ENCODE assay signal across 33 cellular contexts in the genomic region with DNA sequence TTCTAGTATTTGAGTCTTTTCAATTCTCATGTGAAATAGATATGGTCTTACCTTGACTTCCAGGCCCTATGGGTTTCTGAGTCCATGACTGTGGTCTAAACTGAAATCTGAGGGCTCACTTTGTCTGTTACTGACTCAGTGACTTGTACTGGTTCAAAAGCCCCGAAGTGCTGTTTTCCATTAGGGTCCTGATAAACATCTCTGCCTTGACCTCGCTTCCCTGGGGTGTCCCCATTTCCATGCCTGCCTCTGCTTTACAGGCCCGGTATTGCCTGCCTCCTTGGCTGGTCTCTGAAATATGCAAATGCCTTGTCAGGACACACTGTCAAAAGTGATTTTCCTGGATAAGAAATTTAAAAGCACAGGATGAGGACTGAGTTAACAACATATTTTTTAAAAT.
"Had no signal": no experiment of that assay in that cellular context is flagged by ENCODE, and none has a peak within 500 bp of the region (broad histone marks: within the 10 kb centered on the region; RNA-seq: fewer than 3 reads in every experiment).

No MANE protein-coding gene starts in this region.

- ATAC-seq: activated CD4-positive, alpha-beta T cell treated with anti-CD3 and anti-CD28 coated beads for 36 hours; activated CD8-positive, alpha-beta memory T cell treated with anti-CD3 and anti-CD28 coated beads, Interleukin-2, amount 10 ng/mL, durations not matched to agents 7 days and 5 days; activated CD8-positive, alpha-beta T cell treated with anti-CD3 and anti-CD28 coated beads, Interleukin-2, amount 10 ng/mL, durations not matched to agents 7 days and 5 days; activated naive CD4-positive, alpha-beta T cell treated with anti-CD3 and anti-CD28 coated beads, Interleukin-2, amount 50 U/mL, for 72 hours; esophagus mucosa; T-helper 17 cell had no signal

- DNase-seq: activated B cell treated with CpG ODN at 0.5 μM for 24 hours; activated CD4-positive, alpha-beta memory T cell treated with anti-CD3 and anti-CD28 coated beads for 36 hours; activated CD4-positive, alpha-beta T cell treated with anti-CD3 and anti-CD28 coated beads for 36 hours; activated CD4-positive, alpha-beta T cell treated with anti-CD3 and anti-CD28 coated beads, Interleukin-2, amount 10 ng/mL, durations not matched to agents 24 days and 14 days; activated CD4-positive, CD25-positive, alpha-beta regulatory T cell treated with anti-CD3 and anti-CD28 coated beads, Interleukin-2, amount 50 U/mL, for 72 hours; activated CD8-positive, alpha-beta memory T cell treated with anti-CD3 and anti-CD28 coated beads, Interleukin-2, amount 10 ng/mL, durations not matched to agents 7 days and 5 days; activated CD8-positive, alpha-beta memory T cell treated with anti-CD3 and anti-CD28 coated beads, Interleukin-2, amount 50 U/mL, for 4 hours; activated CD8-positive, alpha-beta T cell treated with anti-CD3 and anti-CD28 coated beads, Interleukin-2, amount 10 ng/mL, durations not matched to agents 7 days and 5 days; activated gamma-delta T cell; activated naive CD4-positive, alpha-beta T cell; activated naive CD4-positive, alpha-beta T cell treated with anti-CD3 and anti-CD28 coated beads, Interleukin-2, amount 10 ng/mL, durations not matched to agents 7 days and 5 days; activated naive CD8-positive, alpha-beta T cell treated with anti-CD3 and anti-CD28 coated beads, Interleukin-2, amount 10 ng/mL, durations not matched to agents 7 days and 5 days; activated T-cell treated with anti-CD3 and anti-CD28 coated beads, Interleukin-2, amount 50 U/mL, for 1 hour; activated T-cell treated with anti-CD3 and anti-CD28 coated beads, Interleukin-2, amount 50 U/mL, for 48 hours; anterior cingulate cortex; brain microvascular endothelial cell; dorsolateral prefrontal cortex; effector memory CD4-positive, alpha-beta T cell; endodermal cell; foreskin fibroblast; head of caudate nucleus; T-helper 1 cell; T-helper 17 cell; T1000; WERI-Rb-1 had no signal

- H3K9me3 Mint-ChIP-seq: activated CD4-positive, alpha-beta memory T cell treated with anti-CD3 and anti-CD28 coated beads for 36 hours; activated CD4-positive, alpha-beta T cell treated with anti-CD3 and anti-CD28 coated beads, Interleukin-2, amount 10 ng/mL, durations not matched to agents 24 days and 14 days; activated T-helper 2 cell treated with anti-CD3 and anti-CD28 coated beads, Interferon-gamma antibody, Interleukin-2, Interleukin-4, amounts not matched to agents 10 μg/mL and 5 μg/mL and 100 μg/mL, durations not matched to agents 14 hours and 24 hours and 36 hours; dendritic cell treated with granulocyte-macrophage colony-stimulating factor and Interleukin-4, amounts not matched to agents 40 ng/mL and 50 ng/mL, for 4 days; endodermal cell; T-helper 2 cell treated with Interferon-gamma antibody and Interleukin-4, amounts not matched to agents 5 μg/mL and 100 μg/mL, for 36 hours had no signal

- H3K27me3 ChIP-seq: brain microvascular endothelial cell, dorsolateral prefrontal cortex had no signal

- H3K36me3 Mint-ChIP-seq: activated CD4-positive, alpha-beta memory T cell treated with anti-CD3 and anti-CD28 coated beads for 36 hours; activated CD8-positive, alpha-beta memory T cell treated with anti-CD3 and anti-CD28 coated beads, Interleukin-2, amount 10 ng/mL, durations not matched to agents 7 days and 5 days; activated naive CD4-positive, alpha-beta T cell treated with anti-CD3 and anti-CD28 coated beads, Interleukin-2, amount 10 ng/mL, durations not matched to agents 7 days and 5 days; activated naive CD8-positive, alpha-beta T cell treated with anti-CD3 and anti-CD28 coated beads, Interleukin-2, amount 10 ng/mL, durations not matched to agents 7 days and 5 days had no signal

- H3K4me1 Mint-ChIP-seq: activated B cell treated with CpG ODN at 0.5 μM for 24 hours; activated CD4-positive, alpha-beta T cell treated with anti-CD3 and anti-CD28 coated beads for 36 hours; activated CD4-positive, alpha-beta T cell treated with anti-CD3 and anti-CD28 coated beads, Interleukin-2, amount 10 ng/mL, durations not matched to agents 24 days and 14 days; activated CD8-positive, alpha-beta memory T cell treated with anti-CD3 and anti-CD28 coated beads, Interleukin-2, amount 10 ng/mL, durations not matched to agents 7 days and 5 days; activated naive CD4-positive, alpha-beta T cell treated with anti-CD3 and anti-CD28 coated beads, Interleukin-2, amount 10 ng/mL, durations not matched to agents 7 days and 5 days; activated naive CD8-positive, alpha-beta T cell treated with anti-CD3 and anti-CD28 coated beads, Interleukin-2, amount 10 ng/mL, durations not matched to agents 7 days and 5 days; central memory CD8-positive, alpha-beta T cell; endodermal cell; T-helper 17 cell had no signal

- H3K27me3 Mint-ChIP-seq: activated B cell treated with CpG ODN at 0.5 μM for 24 hours; activated CD4-positive, alpha-beta memory T cell treated with anti-CD3 and anti-CD28 coated beads for 36 hours; activated CD4-positive, alpha-beta T cell treated with anti-CD3 and anti-CD28 coated beads for 36 hours; activated CD4-positive, alpha-beta T cell treated with anti-CD3 and anti-CD28 coated beads, Interleukin-2, amount 10 ng/mL, durations not matched to agents 24 days and 14 days; activated CD8-positive, alpha-beta memory T cell treated with anti-CD3 and anti-CD28 coated beads, Interleukin-2, amount 10 ng/mL, durations not matched to agents 7 days and 5 days; activated naive CD4-positive, alpha-beta T cell treated with anti-CD3 and anti-CD28 coated beads, Interleukin-2, amount 10 ng/mL, durations not matched to agents 7 days and 5 days; activated naive CD8-positive, alpha-beta T cell treated with anti-CD3 and anti-CD28 coated beads, Interleukin-2, amount 10 ng/mL, durations not matched to agents 7 days and 5 days; central memory CD8-positive, alpha-beta T cell; dendritic cell treated with granulocyte-macrophage colony-stimulating factor and Interleukin-4, amounts not matched to agents 40 ng/mL and 50 ng/mL, for 4 days; T-helper 17 cell had no signal

- H3K36me3 ChIP-seq: brain microvascular endothelial cell, WERI-Rb-1 had no signal

- H3K4me3 ChIP-seq: coronary artery, dorsolateral prefrontal cortex had no signal

- H3K27ac ChIP-seq: brain microvascular endothelial cell, coronary artery, dorsolateral prefrontal cortex, WERI-Rb-1 had no signal

- H3K27ac Mint-ChIP-seq: activated B cell treated with CpG ODN at 0.5 μM for 24 hours; activated CD4-positive, alpha-beta memory T cell treated with anti-CD3 and anti-CD28 coated beads for 36 hours; activated CD4-positive, alpha-beta T cell treated with anti-CD3 and anti-CD28 coated beads for 36 hours; activated CD4-positive, alpha-beta T cell treated with anti-CD3 and anti-CD28 coated beads, Interleukin-2, amount 10 ng/mL, durations not matched to agents 24 days and 14 days; activated CD8-positive, alpha-beta memory T cell treated with anti-CD3 and anti-CD28 coated beads, Interleukin-2, amount 10 ng/mL, durations not matched to agents 7 days and 5 days; activated CD8-positive, alpha-beta T cell treated with anti-CD3 and anti-CD28 coated beads, Interleukin-2, amount 10 ng/mL, durations not matched to agents 7 days and 5 days; activated naive CD4-positive, alpha-beta T cell treated with anti-CD3 and anti-CD28 coated beads, Interleukin-2, amount 10 ng/mL, durations not matched to agents 7 days and 5 days; activated naive CD4-positive, alpha-beta T cell treated with anti-CD3 and anti-CD28 coated beads, Interleukin-2, amount 50 U/mL, for 72 hours; activated naive CD8-positive, alpha-beta T cell treated with anti-CD3 and anti-CD28 coated beads, Interleukin-2, amount 10 ng/mL, durations not matched to agents 7 days and 5 days; activated T-helper 1 cell treated with anti-CD3 and anti-CD28 coated beads, Interleukin-12 subunit alpha, Interleukin-12 subunit beta, Interleukin-2, Interleukin-4 antibody, amounts not matched to agents 30 ng/mL and 10 ng/mL and 1 ng/mL, durations not matched to agents 14 hours and 24 hours and 36 hours; activated T-helper 2 cell treated with anti-CD3 and anti-CD28 coated beads, Interferon-gamma antibody, Interleukin-2, Interleukin-4, amounts not matched to agents 10 μg/mL and 5 μg/mL and 100 μg/mL, durations not matched to agents 14 hours and 24 hours and 36 hours; dendritic cell treated with granulocyte-macrophage colony-stimulating factor and Interleukin-4, amounts not matched to agents 40 ng/mL and 50 ng/mL, for 4 days; endodermal cell; T-helper 17 cell; T-helper 2 cell treated with Interferon-gamma antibody and Interleukin-4, amounts not matched to agents 5 μg/mL and 100 μg/mL, for 36 hours had no signal

- H3K4me3 Mint-ChIP-seq: activated B cell treated with CpG ODN at 0.5 μM for 24 hours; activated CD4-positive, alpha-beta memory T cell treated with anti-CD3 and anti-CD28 coated beads for 36 hours; activated CD4-positive, alpha-beta T cell treated with anti-CD3 and anti-CD28 coated beads for 36 hours; activated CD4-positive, alpha-beta T cell treated with anti-CD3 and anti-CD28 coated beads, Interleukin-2, amount 10 ng/mL, durations not matched to agents 24 days and 14 days; activated CD8-positive, alpha-beta memory T cell treated with anti-CD3 and anti-CD28 coated beads, Interleukin-2, amount 10 ng/mL, durations not matched to agents 7 days and 5 days; activated CD8-positive, alpha-beta T cell treated with anti-CD3 and anti-CD28 coated beads, Interleukin-2, amount 10 ng/mL, durations not matched to agents 7 days and 5 days; activated naive CD4-positive, alpha-beta T cell treated with anti-CD3 and anti-CD28 coated beads, Interleukin-2, amount 10 ng/mL, durations not matched to agents 7 days and 5 days; activated naive CD8-positive, alpha-beta T cell treated with anti-CD3 and anti-CD28 coated beads, Interleukin-2, amount 10 ng/mL, durations not matched to agents 7 days and 5 days; activated T-helper 1 cell treated with anti-CD3 and anti-CD28 coated beads, Interleukin-12 subunit alpha, Interleukin-12 subunit beta, Interleukin-2, Interleukin-4 antibody, amounts not matched to agents 30 ng/mL and 10 ng/mL and 1 ng/mL, durations not matched to agents 14 hours and 24 hours and 36 hours; central memory CD8-positive, alpha-beta T cell; dendritic cell treated with granulocyte-macrophage colony-stimulating factor and Interleukin-4, amounts not matched to agents 40 ng/mL and 50 ng/mL, for 4 days; endodermal cell; T-helper 17 cell; T-helper 2 cell treated with Interferon-gamma antibody and Interleukin-4, amounts not matched to agents 5 μg/mL and 100 μg/mL, for 36 hours had no signal
